Comparison of ENCODE assay signal across 8 cellular contexts in the genomic region with DNA sequence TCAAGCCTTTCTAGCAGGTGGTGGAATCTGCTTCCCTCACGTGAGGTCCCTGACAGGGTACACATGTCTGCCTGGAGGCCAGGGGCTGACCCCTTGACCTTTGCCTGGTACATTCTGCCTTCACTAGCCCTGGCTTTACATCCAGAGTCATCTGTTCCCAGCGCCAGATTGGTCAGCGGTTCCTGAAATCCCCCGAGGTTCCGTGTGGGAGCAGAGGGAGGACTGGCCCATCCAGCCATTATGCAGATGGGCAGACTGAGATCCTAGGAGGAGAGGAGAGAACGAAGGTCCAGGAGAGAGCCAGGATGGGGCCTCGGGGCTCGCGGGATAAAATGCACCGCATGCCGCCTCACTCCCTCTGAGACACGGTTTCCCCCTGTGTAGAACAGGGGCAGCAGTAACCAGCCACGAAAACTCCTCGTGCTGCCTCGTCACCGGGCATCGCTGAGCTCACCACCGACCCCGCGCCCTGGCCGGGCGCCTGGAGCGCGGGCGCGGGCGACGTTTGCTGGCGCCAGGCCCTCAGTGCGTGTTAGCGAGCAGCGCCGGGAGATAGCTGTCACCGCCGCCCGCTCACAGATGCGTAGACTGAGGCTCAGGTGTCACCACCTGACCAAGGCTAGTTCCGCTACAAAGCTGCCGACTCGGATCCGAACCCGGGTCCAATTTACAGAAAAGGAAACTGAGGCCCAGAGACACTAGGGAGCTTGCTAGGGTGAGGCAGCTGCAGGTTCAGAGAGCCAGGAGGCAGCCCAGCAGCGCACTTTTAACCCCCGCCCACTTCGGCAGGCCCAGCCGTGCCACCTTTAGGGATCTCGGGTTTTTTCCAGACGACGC. TPM values are rescaled to one million over a fixed set of nuclear protein-coding genes. Genes with fewer than 3 reads are reported as not detected.
DNase-seq lines count a peak whose midpoint lies in the region; ATAC-seq and TF ChIP-seq lines count a peak whose summit lies in the region.

No MANE protein-coding gene starts in this region.

- H3K18ac ChIP-seq in neuronal stem cell (ENCODE audit: low read length): peak overlapping the region; percentile 84

- H3K4me1 ChIP-seq in SK-N-SH (ENCODE audit: control insufficient read depth in 1 of 2, insufficient read depth in 2 of 2, low read depth in 1 of 2, low read length in 1 of 2): peaks cover 29 to 48% of the 10 kb centered on the region in 2 experiments
- H3K4me1 ChIP-seq in esophagus muscularis mucosa: peaks cover 42 to 81% (median 74%) of the 10 kb centered on the region in 4 donors
- H3K4me1 ChIP-seq in neuronal stem cell (ENCODE audit: control insufficient read depth in 2 of 2, insufficient read depth in 1 of 2, low read depth in 1 of 2, low read length in 2 of 2): peaks cover 12 to 24% of the 10 kb centered on the region in 2 donors

- no peak for TF ChIP-seq RAD21 in SK-N-SH (IDR thresholded peaks at IDR 0.05; ENCODE audit: low read length)

- peak overlapping the region; percentile 72; the same call in 1 of the 2 replicates for H3K4me2 ChIP-seq in SK-N-SH
- H3K4me2 ChIP-seq in neuronal stem cell (ENCODE audit: insufficient read depth, low read length, poor library complexity, severe bottlenecking): peak overlapping the region; percentile 95

- POLR2A ChIA-PET in SK-N-SH (lab: Yijun Ruan, JAX): no interaction called here

- intact Hi-C loops in esophagus muscularis mucosa (cut with DNase I): loop anchor here (5.0 kb wide), 2 partner anchors 34 to 241 kb away; a partner anchor contains a TSS

- peaks cover 37% of the 10 kb centered on the region for H3F3A ChIP-seq in SK-N-SH (replicated peaks; ENCODE audit: insufficient read depth)

- H3K9me3 ChIP-seq in SK-N-SH (no peaks in the 10 kb centered on the region), esophagus muscularis mucosa (no peaks in the 10 kb centered on the region), neuronal stem cell (replicated peaks in 1 of 2; ENCODE audit: control insufficient read depth in 2 of 2, insufficient read depth in 1 of 2, low read depth in 1 of 2, low read length in 2 of 2) (no peaks in the 10 kb centered on the region)

- H3K79me1 ChIP-seq in neuronal stem cell (ENCODE audit: low read depth, low read length): peaks cover 3% of the 10 kb centered on the region

- peak overlapping the region; percentile 49 for H2AFZ ChIP-seq in SK-N-SH (ENCODE audit: low read depth)
- peak overlapping the region; percentile 96 for H2AFZ ChIP-seq in neuronal stem cell (ENCODE audit: low read length)

- peaks cover 28% of the 10 kb centered on the region for H4K20me1 ChIP-seq in SK-N-SH (ENCODE audit: insufficient read depth)

- DNase-seq in SK-N-SH (peak; percentile 41), SHP77 treated with DMSO at 0.1 percent for 48 hours (lab: John Stamatoyannopoulos, UW) (peak; percentile 65), esophagus muscularis mucosa (ENCODE audit: extremely low spot score) (no peak), neuronal stem cell (ENCODE audit: low spot score) (no peak), 8988T (no peak), SW 1271 (lab: John Stamatoyannopoulos, UW) (no peak)

- CTCF ChIA-PET in SK-N-SH (lab: Yijun Ruan, JAX): interaction anchor here (0.8 to 6.1 kb wide), 5 partner anchors 92 to 228 kb away, joined by 3 to 70 read pairs (median 11); a partner anchor contains a TSS

- no peak overlapping the region for H4K8ac ChIP-seq in neuronal stem cell (ENCODE audit: low read depth, low read length)

- H3K4me3 ChIP-seq in SK-N-SH (ENCODE audit: low read depth in 2 of 2, low read length in 1 of 2) (peak overlapping the region; percentile 11 to 46; a peak in 2 of 4 replicates), esophagus muscularis mucosa (peak overlapping the region; percentile 82 to 93 (median 86)), neuronal stem cell (ENCODE audit: low read length in 2 of 2) (peak overlapping the region; percentile 49 to 77)

- no peak for ATAC-seq in SK-N-SH treated with all-trans-retinoic acid at 6 μM for 48 hours
- peak; percentile 4 for ATAC-seq in HG02759 (IDR thresholded peaks at IDR 0.05; ENCODE audit: unreplicated experiment)

- no peaks in the 10 kb centered on the region for H3K9me2 ChIP-seq in SK-N-SH

- H3K4ac ChIP-seq in neuronal stem cell (ENCODE audit: low read length): no peak overlapping the region

- peaks cover 41% of the 10 kb centered on the region for H3K79me2 ChIP-seq in SK-N-SH (ENCODE audit: insufficient read depth)

- peak overlapping the region; percentile 30 for H2AK5ac ChIP-seq in neuronal stem cell (ENCODE audit: low read depth, low read length)

- H2BK12ac ChIP-seq in neuronal stem cell (ENCODE audit: low read length): peak overlapping the region; percentile 47

- WGBS in SK-N-SH (ENCODE audit: low lambda C conversion rate): 35% methylated on average over 25 of the region's 49 CpGs
- 34% methylated on average over 24 of the region's 49 CpGs for WGBS in esophagus muscularis mucosa
- WGBS in neuronal stem cell (ENCODE audit: extremely low coverage in 2 of 2, insufficient read length in 2 of 2, insufficient replicate concordance in 1 of 2), 2 donors: no CpG with 5 or more reads among the region's 49 CpGs

- no peak for TF ChIP-seq CTCF in SK-N-SH (IDR thresholded peaks at IDR 0.05)
- TF ChIP-seq CTCF in esophagus muscularis mucosa (IDR thresholded peaks at IDR 0.05): no peak

- H3K27ac ChIP-seq in SK-N-SH (ENCODE audit: low read depth in 2 of 2, low read length in 1 of 2) (peak overlapping the region in 1 of 2 experiments; percentile 86; a peak in 2 of 4 replicates), esophagus muscularis mucosa (replicated peaks in 1 of 4) (peak overlapping the region; percentile 93 to 98 (median 96)), neuronal stem cell (replicated peaks; ENCODE audit: low read length) (no peak overlapping the region)

- no peak overlapping the region for H4K91ac ChIP-seq in neuronal stem cell (ENCODE audit: low read depth, low read length, poor library complexity)

- no peaks in the 10 kb centered on the region for H3K27me3 ChIP-seq in SK-N-SH (ENCODE audit: insufficient read depth)
- no peaks in the 10 kb centered on the region for H3K27me3 ChIP-seq in esophagus muscularis mucosa
- H3K27me3 ChIP-seq in neuronal stem cell (ENCODE audit: control insufficient read depth in 3 of 3, insufficient read depth in 3 of 3, low read depth in 1 of 3, low read length in 3 of 3): peaks cover 0 to 37% (median 18%) of the 10 kb centered on the region in 3 experiments

- TF ChIP-seq EP300 in SK-N-SH (IDR thresholded peaks at IDR 0.05; ENCODE audit: borderline replicate concordance in 1 of 2, low read depth in 1 of 2, low read length in 1 of 2) (no peak), esophagus muscularis mucosa (IDR thresholded peaks at IDR 0.05) (no peak)

- H3K36me3 ChIP-seq in SK-N-SH (replicated peaks in 1 of 2; ENCODE audit: control insufficient read depth in 1 of 2, insufficient read depth in 2 of 2, low read length in 1 of 2): no peaks in the 10 kb centered on the region
- H3K36me3 ChIP-seq in esophagus muscularis mucosa: no peaks in the 10 kb centered on the region
- H3K36me3 ChIP-seq in neuronal stem cell (replicated peaks in 1 of 2; ENCODE audit: control insufficient read depth in 2 of 2, insufficient read depth in 2 of 2, low read length in 2 of 2): no peaks in the 10 kb centered on the region

- no peak overlapping the region for H3K9ac ChIP-seq in SK-N-SH
- H3K9ac ChIP-seq in neuronal stem cell (ENCODE audit: low read depth, low read length, poor library complexity): peak overlapping the region; percentile 14

- no peak overlapping the region for H2BK15ac ChIP-seq in neuronal stem cell (ENCODE audit: low read length)

- H2BK120ac ChIP-seq in neuronal stem cell (ENCODE audit: low read depth, low read length): no peak overlapping the region

- no peak overlapping the region for H3K14ac ChIP-seq in neuronal stem cell (ENCODE audit: low read length)

- peak overlapping the region; percentile 65 for H3K23ac ChIP-seq in neuronal stem cell (ENCODE audit: low read depth, low read length, poor library complexity)

- H2BK5ac ChIP-seq in neuronal stem cell (ENCODE audit: low read length): peak overlapping the region; percentile 11

- no peak for TF ChIP-seq POLR2A in esophagus muscularis mucosa (IDR thresholded peaks at IDR 0.05; ENCODE audit: low read depth)

TF ChIP-seq in SK-N-SH, 30 proteins besides CTCF, POLR2A, EP300 and RAD21 (continues in another document):
- TF ChIP-seq TEAD4 (IDR thresholded peaks at IDR 0.05; ENCODE audit: borderline replicate concordance, insufficient read depth) (no peak), ELF1 (IDR thresholded peaks at IDR 0.05) (no peak)
- TF ChIP-seq, protein P1, sequence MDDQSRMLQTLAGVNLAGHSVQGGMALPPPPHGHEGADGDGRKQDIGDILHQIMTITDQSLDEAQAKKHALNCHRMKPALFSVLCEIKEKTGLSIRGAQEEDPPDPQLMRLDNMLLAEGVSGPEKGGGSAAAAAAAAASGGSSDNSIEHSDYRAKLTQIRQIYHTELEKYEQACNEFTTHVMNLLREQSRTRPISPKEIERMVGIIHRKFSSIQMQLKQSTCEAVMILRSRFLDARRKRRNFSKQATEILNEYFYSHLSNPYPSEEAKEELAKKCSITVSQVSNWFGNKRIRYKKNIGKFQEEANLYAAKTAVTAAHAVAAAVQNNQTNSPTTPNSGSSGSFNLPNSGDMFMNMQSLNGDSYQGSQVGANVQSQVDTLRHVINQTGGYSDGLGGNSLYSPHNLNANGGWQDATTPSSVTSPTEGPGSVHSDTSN (IDR thresholded peaks at IDR 0.05): no peak

TF ChIP-seq in SK-N-SH treated with all-trans-retinoic acid at 6 μM for 48 hours, 23 proteins besides CTCF, POLR2A, EP300 and RAD21 (continues in another document):
- TF ChIP-seq PPARA (CRISPR knock-in tag; IDR thresholded peaks at IDR 0.05; ENCODE audit: borderline replicate concordance) (no peak), ZNF8 (CRISPR knock-in tag; IDR thresholded peaks at IDR 0.05) (no peak), TCF4 (CRISPR knock-in tag; IDR thresholded peaks at IDR 0.05; ENCODE audit: borderline replicate concordance) (no peak)

RNA-seq across cellular contexts. Expression of a gene that starts 0.8 kb away (rescaled TPM):
- 21.2 and 30.0 TPM in 2 replicates for polyA plus RNA-seq in SK-N-SH (2012; rRNA removed)
- polyA plus RNA-seq in SK-N-SH (2012; cell fraction: cytosol; rRNA removed): 26.0 and 35.8 TPM in 2 replicates
- 74.2 and 81.7 TPM in 2 replicates for polyA plus RNA-seq in SK-N-SH (2012; cell fraction: nucleus; rRNA removed)
- 10 to 100 TPM; 23.3 to 42.4 (median 30.5) TPM for total RNA-seq in esophagus muscularis mucosa
- 10.2 TPM for polyA plus RNA-seq in neuronal stem cell (2013, experiment 1 of 2)
- 10.8 TPM for polyA plus RNA-seq in neuronal stem cell (2013, experiment 2 of 2)

RNA-seq across cellular contexts. Expression of a gene that starts 30.5 kb away (rescaled TPM):
- 3.9 and 4.0 TPM in 2 replicates for polyA plus RNA-seq in SK-N-SH (2012; rRNA removed)
- polyA plus RNA-seq in SK-N-SH (2012; cell fraction: cytosol; rRNA removed): 2.1 and 3.4 TPM in 2 replicates
- 5.6 and 5.7 TPM in 2 replicates for polyA plus RNA-seq in SK-N-SH (2012; cell fraction: nucleus; rRNA removed)
- total RNA-seq in esophagus muscularis mucosa: 10 to 100 TPM; 12.3 to 26.2 (median 18.1) TPM
- 8.8 TPM for polyA plus RNA-seq in neuronal stem cell (2013, experiment 1 of 2)
- 8.8 TPM for polyA plus RNA-seq in neuronal stem cell (2013, experiment 2 of 2)

Comparison
In these comparisons a context has a peak if more than half of its experiments do, and no peak if none do; other contexts are left out.
1. DNase-seq: peak in SK-N-SH (single experiment) and SHP77 treated with DMSO at 0.1 percent for 48 hours (single experiment); none in esophagus muscularis mucosa (single experiment), neuronal stem cell (single experiment), 8988T (single experiment) and SW 1271 (0 of 2).
2. H3K4me3 ChIP-seq: peak in every context shown above with its lines; median percentile 86 in esophagus muscularis mucosa; 63 in neuronal stem cell; 28 in SK-N-SH.